ENCODE assay signal across 23 cellular contexts in the genomic region with DNA sequence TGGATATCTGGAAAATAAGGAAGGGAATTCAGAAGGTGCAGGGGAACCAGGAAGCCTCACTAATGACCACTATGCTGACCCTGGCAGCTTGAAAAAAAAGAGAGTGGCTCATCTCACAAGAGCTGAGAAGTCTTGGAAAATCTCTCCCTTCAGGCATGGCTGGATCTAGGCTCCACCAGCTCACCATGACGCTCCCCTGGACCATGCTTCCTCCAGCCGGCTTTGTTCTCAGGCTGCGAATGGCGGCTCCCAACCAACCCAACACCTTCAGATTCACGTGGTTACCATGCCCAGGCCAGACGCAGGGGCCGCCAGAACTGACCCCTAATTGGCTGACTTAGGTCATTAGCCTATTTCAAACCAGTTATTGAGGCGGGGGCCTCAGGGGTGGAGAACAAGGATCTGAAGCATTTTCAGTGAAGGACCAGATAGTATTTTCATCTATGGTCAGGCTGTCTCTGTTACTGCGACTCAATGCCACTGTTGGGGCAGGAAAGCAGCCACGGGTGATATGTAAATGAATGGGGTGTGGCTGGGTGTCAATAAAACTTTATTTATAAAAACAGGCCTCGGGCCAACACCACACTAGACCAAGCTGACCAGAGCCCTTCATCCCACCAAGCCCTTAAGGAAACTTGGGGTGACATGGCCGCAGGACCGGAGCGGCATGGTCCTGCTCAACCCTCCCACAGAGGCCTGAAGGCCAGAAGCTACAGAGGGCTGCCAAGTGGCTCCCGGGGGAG.
A peak's percentile ranks its signal among the peaks of the same experiment; 100 is the strongest.
DNase-seq lines count a peak whose midpoint lies in the region; ATAC-seq, FAIRE-seq and TF ChIP-seq lines count a peak whose summit lies in the region.
"Had no signal": no experiment of that assay in that cellular context is flagged by ENCODE, and none has a peak within 500 bp of the region (broad histone marks: within the 10 kb centered on the region; RNA-seq: fewer than 3 reads in every experiment).

No MANE protein-coding gene starts in this region.

- no peaks in the 10 kb centered on the region for H3K36me3 Mint-ChIP-seq in activated naive CD4-positive, alpha-beta T cell treated with anti-CD3 and anti-CD28 coated beads, Interleukin-2, amount 50 U/mL, for 24 hours
- H3K36me3 Mint-ChIP-seq in activated naive CD4-positive, alpha-beta T cell treated with anti-CD3 and anti-CD28 coated beads, Interleukin-2, amount 50 U/mL, for 72 hours = no peaks in the 10 kb centered on the region
- peaks cover 3% of the 10 kb centered on the region for H3K36me3 Mint-ChIP-seq in glutamatergic neuron (ENCODE audit: unreplicated experiment)
- H3K36me3 Mint-ChIP-seq: CD4-positive, CD25-positive, alpha-beta regulatory T cell; CD8-positive, alpha-beta T cell had no signal

- WGBS in HepG2 (ENCODE audit: low lambda C conversion rate) = 55% methylated on average over 15 of the region's 15 CpGs
- WGBS in right lobe of liver (ENCODE audit: insufficient coverage, low coverage, low lambda C conversion rate, missing lambda C conversion rate) = 81% methylated on average over 5 of the region's 15 CpGs
- 88 to 93% (median 90%) methylated on average over 14 to 15 of the region's 15 CpGs for WGBS in spleen, 5 donors
- WGBS in esophagus squamous epithelium, 2 donors = 77 to 97% methylated on average over 6 to 7 of the region's 15 CpGs
- 90 to 93% methylated on average over 13 to 15 of the region's 15 CpGs for WGBS in tibial nerve, 2 donors

- no peaks in the 10 kb centered on the region for H3K9me3 ChIP-seq in HepG2 (ENCODE audit: low read length)
- H3K9me3 ChIP-seq in right lobe of liver = no peaks in the 10 kb centered on the region
- H3K9me3 ChIP-seq in spleen = peaks cover 0 to 8% (median 7%) of the 10 kb centered on the region in 8 donors
- H3K9me3 ChIP-seq in esophagus squamous epithelium = no peaks in the 10 kb centered on the region
- H3K9me3 ChIP-seq in tibial nerve = peaks cover 0 to 11% (median 0%) of the 10 kb centered on the region in 4 donors

- POLR2A ChIA-PET in HepG2 (lab: Yijun Ruan, JAX) = no interaction called here

- peaks cover 21% of the 10 kb centered on the region for H3K4me1 ChIP-seq in HepG2 (ENCODE audit: insufficient read depth, low read length)
- no peaks in the 10 kb centered on the region for H3K4me1 ChIP-seq in right lobe of liver
- H3K4me1 ChIP-seq in spleen = peaks cover 0 to 7% (median 0%) of the 10 kb centered on the region in 6 donors
- peaks cover 0 to 6% (median 0%) of the 10 kb centered on the region in 3 donors for H3K4me1 ChIP-seq in esophagus squamous epithelium
- H3K4me1 ChIP-seq in tibial nerve = no peaks in the 10 kb centered on the region
- H3K4me1 ChIP-seq: Caco-2 had no signal

- H3K4me3 Mint-ChIP-seq in activated naive CD4-positive, alpha-beta T cell treated with anti-CD3 and anti-CD28 coated beads, Interleukin-2, amount 50 U/mL, for 24 hours = no peak overlapping the region
- H3K4me3 Mint-ChIP-seq in glutamatergic neuron (ENCODE audit: unreplicated experiment) = no peak overlapping the region
- H3K4me3 Mint-ChIP-seq: B cell; CD4-positive, CD25-positive, alpha-beta regulatory T cell; CD8-positive, alpha-beta T cell; H9 had no signal

- H3K9ac ChIP-seq in HepG2 (ENCODE audit: insufficient read depth, low read depth, low read length) = no peak overlapping the region
- H3K9ac ChIP-seq: BLaER1, GM23248 had no signal

- H3K27ac ChIP-seq in HepG2 (ENCODE audit: extremely low read length, insufficient read depth, low read length) = no peak overlapping the region
- H3K27ac ChIP-seq in right lobe of liver = no peak overlapping the region
- H3K27ac ChIP-seq in spleen = no peak overlapping the region
- H3K27ac ChIP-seq in esophagus squamous epithelium = no peak overlapping the region
- no peak overlapping the region for H3K27ac ChIP-seq in tibial nerve
- H3K27ac ChIP-seq: 22Rv1, BLaER1, C4-2B, GM23248 had no signal

- BruUV-seq in HepG2 (replicated peaks; lab: Mats Ljungman, UMichigan) = no TSS peak

- no peaks in the 10 kb centered on the region for H3K79me2 ChIP-seq in HepG2 (ENCODE audit: insufficient read depth, low read length)

- CTCF ChIA-PET in HepG2 (lab: Yijun Ruan, JAX; ENCODE audit: low intra/inter-chr PET ratio, low total read pairs) = no interaction called here

- H3K9me3 Mint-ChIP-seq in activated naive CD4-positive, alpha-beta T cell treated with anti-CD3 and anti-CD28 coated beads, Interleukin-2, amount 50 U/mL, for 24 hours = no peaks in the 10 kb centered on the region
- H3K9me3 Mint-ChIP-seq in activated naive CD4-positive, alpha-beta T cell treated with anti-CD3 and anti-CD28 coated beads, Interleukin-2, amount 50 U/mL, for 72 hours = no peaks in the 10 kb centered on the region
- H3K9me3 Mint-ChIP-seq in glutamatergic neuron (ENCODE audit: unreplicated experiment) = no peaks in the 10 kb centered on the region
- H3K9me3 Mint-ChIP-seq: CD8-positive, alpha-beta T cell; H9 had no signal

- no peaks in the 10 kb centered on the region for H3K27me3 Mint-ChIP-seq in activated naive CD4-positive, alpha-beta T cell treated with anti-CD3 and anti-CD28 coated beads, Interleukin-2, amount 50 U/mL, for 24 hours
- H3K27me3 Mint-ChIP-seq in glutamatergic neuron (ENCODE audit: unreplicated experiment) = peaks cover 2% of the 10 kb centered on the region

- no peak for DNase-seq in activated naive CD4-positive, alpha-beta T cell treated with anti-CD3 and anti-CD28 coated beads, Interleukin-2, amount 50 U/mL, for 72 hours (ENCODE audit: low spot score in 2 of 2)
- DNase-seq in HepG2 (ENCODE audit: low spot score) = no peak
- DNase-seq in right lobe of liver = no peak
- DNase-seq in glutamatergic neuron = peak; percentile 9
- peak; percentile 45 for DNase-seq in spleen
- DNase-seq in esophagus squamous epithelium (lab: John Stamatoyannopoulos, UW) = no peak
- DNase-seq in tibial nerve (ENCODE audit: low spot score in 2 of 2) = no peak
- DNase-seq: Caco-2; CD4-positive, CD25-positive, alpha-beta regulatory T cell; CD8-positive, alpha-beta T cell; DMS153; DND-41; GM23248; H9 had no signal

- H3K27me3 ChIP-seq in HepG2 (ENCODE audit: control insufficient read depth in 1 of 2, insufficient read depth in 2 of 2, low read length in 2 of 2) (peaks cover 33 to 77% of the 10 kb centered on the region in 2 experiments), right lobe of liver (no peaks in the 10 kb centered on the region), spleen (replicated peaks in 1 of 7) (peaks cover 0 to 8% (median 0%) of the 10 kb centered on the region in 7 donors), esophagus squamous epithelium (peaks cover 0 to 56% (median 0%) of the 10 kb centered on the region in 4 donors), tibial nerve (no peaks in the 10 kb centered on the region)
- H3K27me3 ChIP-seq: BLaER1 had no signal

- no peak for TF ChIP-seq EP300 in HepG2 (IDR thresholded peaks at IDR 0.05; ENCODE audit: low read depth in 2 of 2, low read length in 2 of 2)
- TF ChIP-seq EP300 in HepG2 (CRISPR knock-in tag; IDR thresholded peaks at IDR 0.05; ENCODE audit: borderline replicate concordance) = no peak
- TF ChIP-seq EP300 in tibial nerve (IDR thresholded peaks at IDR 0.05) = no peak

- H3K4me3 ChIP-seq in HepG2 (replicated peaks in 1 of 3; ENCODE audit: insufficient read depth in 1 of 3, low read depth in 2 of 3, low read length in 3 of 3) (no peak overlapping the region), right lobe of liver (no peak overlapping the region), spleen (no peak overlapping the region), esophagus squamous epithelium (no peak overlapping the region), tibial nerve (no peak overlapping the region)
- H3K4me3 ChIP-seq: BLaER1, GM23248 had no signal

- no peak for ATAC-seq in activated naive CD4-positive, alpha-beta T cell treated with anti-CD3 and anti-CD28 coated beads, Interleukin-2, amount 50 U/mL, for 72 hours
- ATAC-seq in HepG2 (no peak), right lobe of liver (no peak)
- ATAC-seq: CD8-positive, alpha-beta T cell; HCT116 had no signal

- TF ChIP-seq POLR2A in HepG2 (IDR thresholded peaks at IDR 0.05; ENCODE audit: insufficient read depth in 1 of 2, low read depth in 2 of 2, low read length in 2 of 2) (no peak), right lobe of liver (IDR thresholded peaks at IDR 0.05) (no peak), spleen (IDR thresholded peaks at IDR 0.05) (no peak), esophagus squamous epithelium (IDR thresholded peaks at IDR 0.05) (no peak), tibial nerve (IDR thresholded peaks at IDR 0.05) (no peak)

- TF ChIP-seq RAD21 in HepG2 (CRISPR knock-in tag; IDR thresholded peaks at IDR 0.05) = no peak

- TF ChIP-seq CTCF in HepG2 (CRISPR knock-in tag; IDR thresholded peaks at IDR 0.05) (no peak), right lobe of liver (IDR thresholded peaks at IDR 0.05) (no peak), glutamatergic neuron (IDR thresholded peaks at IDR 0.05; ENCODE audit: partially characterized antibody, unreplicated experiment) (no peak), spleen (IDR thresholded peaks at IDR 0.05 in 8 of 11, conservative IDR thresholded peaks at IDR 0.05 in 3 of 11) (no peak), esophagus squamous epithelium (IDR thresholded peaks at IDR 0.05) (no peak), tibial nerve (IDR thresholded peaks at IDR 0.05) (no peak)

- in situ Hi-C loops in HepG2 (cut with HindIII; ENCODE audit: extremely low pct_ligation_motif_present, low pct_unique_long_range_greater_than_20kb) = no loop called here

- intact Hi-C loops in HepG2 (cut with micrococcal nuclease; ENCODE audit: unreplicated experiment) = no loop called here
- intact Hi-C loops in right lobe of liver (cut with DNase I) = no loop called here
- intact Hi-C loops in spleen (cut with DNase I; ENCODE audit: low total_unique reads) = no loop called here
- intact Hi-C loops in esophagus squamous epithelium (cut with DNase I) = no loop called here

- H3K4me1 Mint-ChIP-seq in activated naive CD4-positive, alpha-beta T cell treated with anti-CD3 and anti-CD28 coated beads, Interleukin-2, amount 50 U/mL, for 24 hours = no peaks in the 10 kb centered on the region
- peaks cover 4% of the 10 kb centered on the region for H3K4me1 Mint-ChIP-seq in glutamatergic neuron (ENCODE audit: low read depth, unreplicated experiment)
- H3K4me1 Mint-ChIP-seq: B cell; CD4-positive, CD25-positive, alpha-beta regulatory T cell had no signal

- no peak overlapping the region for H2AFZ ChIP-seq in HepG2 (ENCODE audit: low read length)
- H2AFZ ChIP-seq: GM23248 had no signal

- H3K4me2 ChIP-seq in HepG2 (ENCODE audit: low read depth, low read length) = no peak overlapping the region
- H3K4me2 ChIP-seq: BLaER1 had no signal

- no peaks in the 10 kb centered on the region for H4K20me1 ChIP-seq in HepG2 (ENCODE audit: insufficient read depth, low read length)
- H4K20me1 ChIP-seq: BLaER1 had no signal

- FAIRE-seq in HepG2 (lab: Jason Lieb, UNC) = no peak
- FAIRE-seq: A204.1, G401.6, GM19239 had no signal

- no peaks in the 10 kb centered on the region for H3K36me3 ChIP-seq in HepG2 (replicated peaks in 1 of 2; ENCODE audit: control insufficient read depth in 1 of 2, insufficient read depth in 2 of 2, low read length in 2 of 2)
- H3K36me3 ChIP-seq in right lobe of liver = no peaks in the 10 kb centered on the region
- H3K36me3 ChIP-seq in spleen = no peaks in the 10 kb centered on the region
- no peaks in the 10 kb centered on the region for H3K36me3 ChIP-seq in esophagus squamous epithelium
- H3K36me3 ChIP-seq in tibial nerve = peaks cover 0 to 5% (median 0%) of the 10 kb centered on the region in 3 donors

- peak overlapping the region; percentile 17 for H3K27ac Mint-ChIP-seq in activated naive CD4-positive, alpha-beta T cell treated with anti-CD3 and anti-CD28 coated beads, Interleukin-2, amount 50 U/mL, for 24 hours
- H3K27ac Mint-ChIP-seq in activated naive CD4-positive, alpha-beta T cell treated with anti-CD3 and anti-CD28 coated beads, Interleukin-2, amount 50 U/mL, for 72 hours = no peak overlapping the region
- H3K27ac Mint-ChIP-seq in glutamatergic neuron (ENCODE audit: unreplicated experiment) = no peak overlapping the region
- H3K27ac Mint-ChIP-seq: B cell; CD4-positive, CD25-positive, alpha-beta regulatory T cell; CD8-positive, alpha-beta T cell; H9 had no signal

Comparison
In these comparisons a context has a peak if more than half of its experiments do, and no peak if none do; other contexts are left out.
1. DNase-seq: peak in glutamatergic neuron (single experiment) and spleen (single experiment); none in activated naive CD4-positive, alpha-beta T cell treated with anti-CD3 and anti-CD28 coated beads, Interleukin-2, amount 50 U/mL, for 72 hours (0 of 2), HepG2 (single experiment), right lobe of liver (0 of 3), esophagus squamous epithelium (single experiment) and tibial nerve (0 of 2).